Comparison of ENCODE assay signal across 15 cellular contexts in the genomic region with DNA sequence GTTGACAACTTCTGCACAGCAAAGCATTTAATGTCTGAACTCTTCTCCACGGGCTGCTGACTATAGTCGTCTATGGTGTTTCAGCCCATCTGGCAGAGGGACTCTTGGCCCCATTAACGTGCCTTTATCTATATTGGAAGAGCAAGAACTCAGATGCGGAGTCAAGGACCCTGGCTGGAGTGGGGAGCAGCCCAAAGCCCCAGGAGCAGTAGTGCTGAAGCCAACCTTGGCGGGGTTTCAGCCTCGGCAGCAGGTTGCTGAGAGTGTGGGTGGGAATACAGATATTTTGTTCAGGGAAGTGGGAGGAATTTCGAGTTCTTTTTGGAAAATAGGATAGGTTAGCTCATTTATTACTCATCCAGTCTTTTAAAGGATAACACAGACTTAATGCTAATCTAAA. TPM values are rescaled to one million over a fixed set of nuclear protein-coding genes. Genes with fewer than 3 reads are reported as not detected.
DNase-seq lines count a peak whose midpoint lies in the region; ATAC-seq and TF ChIP-seq lines count a peak whose summit lies in the region.
"Had no signal": no experiment of that assay in that cellular context is flagged by ENCODE, and none has a peak within 500 bp of the region (broad histone marks: within the 10 kb centered on the region; RNA-seq: fewer than 3 reads in every experiment).

No MANE protein-coding gene starts in this region.

- intact Hi-C loops in heart left ventricle (cut with DNase I): loop anchor here in 2 of 10 donors (5.0 to 10.0 kb wide), 2 partner anchors 233 to 235 kb away; a partner anchor contains a TSS
- intact Hi-C loops in posterior cingulate gyrus (cut with DNase I): no loop called here

- H3K9me3 ChIP-seq in heart left ventricle: no peaks in the 10 kb centered on the region
- H3K9me3 ChIP-seq: BLaER1 treated with 17β-estradiol and CSF1 and Interleukin-3, amounts not matched to agents 10 nM and 100 nM; gastrocnemius medialis had no signal

- H3K27me3 ChIP-seq in heart left ventricle: no peaks in the 10 kb centered on the region
- H3K27me3 ChIP-seq: gastrocnemius medialis had no signal

- H3K4me3 ChIP-seq in heart left ventricle: no peak overlapping the region
- H3K4me3 ChIP-seq: BLaER1 treated with 17β-estradiol and CSF1 and Interleukin-3, amounts not matched to agents 10 nM and 100 nM; gastrocnemius medialis had no signal

- TF ChIP-seq POLR2A in heart left ventricle (IDR thresholded peaks at IDR 0.05): no peak

- H3K36me3 ChIP-seq in heart left ventricle: no peaks in the 10 kb centered on the region
- H3K36me3 ChIP-seq: BLaER1 treated with 17β-estradiol and CSF1 and Interleukin-3, amounts not matched to agents 10 nM and 100 nM; gastrocnemius medialis had no signal

- ATAC-seq in heart left ventricle (peak; percentile 14 to 51 (median 31)), HG02973 (IDR thresholded peaks at IDR 0.05; ENCODE audit: unreplicated experiment) (no peak)
- ATAC-seq: activated CD8-positive, alpha-beta T cell treated with anti-CD3 and anti-CD28 coated beads for 36 hours; gastrocnemius medialis had no signal

- peak overlapping the region in 6 of 12 donors; percentile 17 to 77 (median 44) for H3K27ac ChIP-seq in heart left ventricle
- H3K27ac ChIP-seq: BLaER1 treated with 17β-estradiol and CSF1 and Interleukin-3, amounts not matched to agents 10 nM and 100 nM; HL-60 had no signal

- no peak for TF ChIP-seq CTCF in heart left ventricle (IDR thresholded peaks at IDR 0.05)

- peak; percentile 18 for DNase-seq in AG20443 (ENCODE audit: low spot score)
- peak; percentile 61 for DNase-seq in NCI-H2029 treated with DMSO at 0.1 percent for 48 hours (lab: John Stamatoyannopoulos, UW)
- peak; percentile 47 to 80 (median 67) for DNase-seq in heart left ventricle
- DNase-seq in posterior cingulate gyrus: peak in 7 of 10 donors; percentile 25 to 91 (median 49)
- no peak for DNase-seq in effector CD8-positive, alpha-beta T cell (lab: John Stamatoyannopoulos, UW)
- DNase-seq in activated gamma-delta T cell treated with Interleukin-2 at 50 U/mL for 16 hours: no peak
- DNase-seq in GOT3 (lab: John Stamatoyannopoulos, UW): no peak
- DNase-seq: activated CD8-positive, alpha-beta T cell treated with anti-CD3 and anti-CD28 coated beads for 36 hours; activated naive CD4-positive, alpha-beta T cell treated with Interleukin-2 at 50 U/mL for 16 hours; central memory CD4-positive, alpha-beta T cell; gastrocnemius medialis; T1000 had no signal

- 59 to 71% (median 66%) methylated on average over 7 of the region's 7 CpGs for WGBS in heart left ventricle, 4 donors

- H3K4me1 ChIP-seq in heart left ventricle: peaks cover 0 to 54% (median 39%) of the 10 kb centered on the region in 12 donors

RNA-seq across cellular contexts. Expression of a gene that starts 34.2 kb away (rescaled TPM):
- total RNA-seq in heart left ventricle: 1 to 10 TPM; 1.2 to 2.3 (median 1.6) TPM
- polyA plus RNA-seq in heart left ventricle: 1 to 10 TPM in 1 of 2 donors, under 1 TPM in 1; 0.80 to 1.1 TPM

Comparison
In these comparisons a context has a peak if more than half of its experiments do, and no peak if none do; other contexts are left out.
1. DNase-seq: peak in AG20443 (single experiment), NCI-H2029 treated with DMSO at 0.1 percent for 48 hours (single experiment), heart left ventricle (5 of 5) and posterior cingulate gyrus (7 of 10); none in effector CD8-positive, alpha-beta T cell (single experiment), activated gamma-delta T cell treated with Interleukin-2 at 50 U/mL for 16 hours (single experiment) and GOT3 (single experiment).